ENCODE assay signal across 1 cellular context in genomic region chr7:573496-574295, GRCh38.
TF ChIP-seq lines count a peak whose summit lies in the region.

No MANE protein-coding gene starts in this region.

TF ChIP-seq in GM23338, 12 proteins besides CTCF, POLR2A, EP300 and RAD21 (continued from another document):
- no peak for TF ChIP-seq ZNF462 (CRISPR knock-in tag; IDR thresholded peaks at IDR 0.05)
- no peak for TF ChIP-seq ZNF331 (CRISPR knock-in tag; IDR thresholded peaks at IDR 0.05; ENCODE audit: low read depth)
